ENCODE assay signal across 8 cellular contexts in the genomic region with DNA sequence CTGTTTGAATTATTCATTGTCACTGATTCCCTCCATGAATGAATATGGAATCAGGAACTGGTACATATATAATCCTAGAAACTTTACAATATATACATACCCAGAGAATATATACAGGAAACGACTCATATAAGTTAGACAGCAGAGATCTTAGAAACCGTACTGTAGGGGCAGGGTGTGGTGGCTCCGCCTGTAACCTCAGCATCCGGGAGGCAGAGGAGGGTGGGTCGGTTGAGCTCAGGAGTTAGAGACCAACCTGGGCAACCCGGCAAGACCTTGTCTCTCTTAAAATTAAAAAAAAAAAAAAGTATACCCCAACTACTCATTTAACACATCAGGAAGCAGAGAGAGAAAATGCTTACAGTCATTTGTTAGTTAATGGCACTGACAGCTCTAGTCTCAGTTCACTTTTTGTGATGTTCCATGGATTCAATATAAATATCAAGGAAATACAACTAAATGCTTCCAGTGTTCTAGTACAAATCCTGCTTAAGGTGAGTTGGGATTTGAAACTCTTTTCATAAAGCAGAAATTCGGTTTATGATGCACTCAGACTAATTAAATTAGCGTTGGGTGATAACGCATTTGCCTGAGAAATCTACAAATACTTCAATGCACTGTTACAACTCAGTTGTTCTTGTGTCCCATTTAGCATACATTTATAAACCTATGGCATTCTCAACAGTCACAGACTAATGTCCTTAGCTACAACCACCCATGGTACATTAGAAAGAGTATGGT. TPM values are rescaled to one million over a fixed set of nuclear protein-coding genes. Genes with fewer than 3 reads are reported as not detected.
DNase-seq lines count a peak whose midpoint lies in the region; ATAC-seq and TF ChIP-seq lines count a peak whose summit lies in the region.

No MANE protein-coding gene starts in this region.

- no peaks in the 10 kb centered on the region for H3K9me3 ChIP-seq in osteoblast (ENCODE audit: low read depth, low read length)

- H3K4me3 Mint-ChIP-seq in IgD-negative memory B cell (peak overlapping the region in 3 of 4 donors; percentile 31 to 68 (median 61)), osteocyte (ENCODE audit: unreplicated experiment) (no peak overlapping the region)
- peak overlapping the region; percentile 45 for H3K4me3 Mint-ChIP-seq in activated CD8-positive, alpha-beta memory T cell treated with anti-CD3 and anti-CD28 coated beads, Interleukin-2, amount 10 ng/mL, durations not matched to agents 7 days and 5 days

- no peak overlapping the region for H2AK5ac ChIP-seq in mesendoderm (ENCODE audit: low read length)

- H3K4me1 Mint-ChIP-seq in IgD-negative memory B cell (peaks cover 48 to 58% (median 48%) of the 10 kb centered on the region in 3 donors), osteocyte (ENCODE audit: unreplicated experiment) (peaks cover 54% of the 10 kb centered on the region)
- H3K4me1 Mint-ChIP-seq in activated CD8-positive, alpha-beta memory T cell treated with anti-CD3 and anti-CD28 coated beads, Interleukin-2, amount 10 ng/mL, durations not matched to agents 7 days and 5 days: peaks cover 63% of the 10 kb centered on the region

- CTCF ChIA-PET in activated CD8-positive, alpha-beta memory T cell treated with anti-CD3 and anti-CD28 coated beads, Interleukin-2, amount 10 ng/mL, durations not matched to agents 7 days and 5 days (lab: Charles Lee): interaction anchor here (0.8 to 1.5 kb wide), 4 partner anchors 22 to 304 kb away, joined by 3 to 5 read pairs (median 4); a partner anchor contains a TSS

- H2BK120ac ChIP-seq in mesendoderm (ENCODE audit: low read depth, low read length): no peak overlapping the region

- no peaks in the 10 kb centered on the region for H3K27me3 ChIP-seq in mesendoderm (ENCODE audit: insufficient read depth, low read length, poor library complexity)
- no peaks in the 10 kb centered on the region for H3K27me3 ChIP-seq in osteoblast (ENCODE audit: insufficient read depth, low read length)

- H2BK5ac ChIP-seq in mesendoderm (ENCODE audit: low read length): no peak overlapping the region

- no peak overlapping the region for H3K4me3 ChIP-seq in mesendoderm (ENCODE audit: low read length)
- H3K4me3 ChIP-seq in osteoblast (ENCODE audit: insufficient read depth, low read length): no peak overlapping the region

- peaks cover 6% of the 10 kb centered on the region for H3K36me3 Mint-ChIP-seq in IgD-negative memory B cell
- H3K36me3 Mint-ChIP-seq in activated CD8-positive, alpha-beta memory T cell treated with anti-CD3 and anti-CD28 coated beads, Interleukin-2, amount 10 ng/mL, durations not matched to agents 7 days and 5 days: peaks cover 31% of the 10 kb centered on the region
- H3K36me3 Mint-ChIP-seq in osteocyte (ENCODE audit: unreplicated experiment): peaks cover 6% of the 10 kb centered on the region

- peak; percentile 70 for ATAC-seq in GM19035 (IDR thresholded peaks at IDR 0.05; ENCODE audit: unreplicated experiment)
- peak; percentile 98 for ATAC-seq in activated CD8-positive, alpha-beta memory T cell treated with anti-CD3 and anti-CD28 coated beads, Interleukin-2, amount 10 ng/mL, durations not matched to agents 7 days and 5 days

- peaks cover 6% of the 10 kb centered on the region for H3K79me1 ChIP-seq in mesendoderm (ENCODE audit: low read length)

- WGBS in mesendoderm (ENCODE audit: extremely low coverage, insufficient coverage, low lambda C conversion rate): no CpG with 5 or more reads among the region's 9 CpGs

- DNase-seq in activated CD8-positive, alpha-beta memory T cell treated with anti-CD3 and anti-CD28 coated beads, Interleukin-2, amount 10 ng/mL, durations not matched to agents 7 days and 5 days: peak; percentile 90
- DNase-seq in osteocyte (ENCODE audit: extremely low spot score, unreplicated experiment): no peak
- no peak for DNase-seq in HuH-7.5 (ENCODE audit: low spot score)
- DNase-seq in AG08395 (ENCODE audit: low spot score): no peak
- no peak for DNase-seq in mesendoderm
- DNase-seq in osteoblast (ENCODE audit: insufficient read length, low spot score, missing footprints): no peak

- H3K4me1 ChIP-seq in mesendoderm (ENCODE audit: control insufficient read depth, low read depth, low read length): peaks cover 4% of the 10 kb centered on the region
- H3K4me1 ChIP-seq in osteoblast (ENCODE audit: insufficient read depth, low read length): peaks cover 19% of the 10 kb centered on the region

- H3K36me3 ChIP-seq in mesendoderm (ENCODE audit: control insufficient read depth, insufficient read depth, low read length): peaks cover 2% of the 10 kb centered on the region
- peaks cover 3% of the 10 kb centered on the region for H3K36me3 ChIP-seq in osteoblast (ENCODE audit: insufficient read depth, low read length)

- H3K27ac ChIP-seq in mesendoderm (ENCODE audit: low read depth, low read length) (no peak overlapping the region), osteoblast (ENCODE audit: low read depth, low read length) (no peak overlapping the region)

- H3K9ac ChIP-seq in mesendoderm (ENCODE audit: low read length): no peak overlapping the region

- peaks cover 51% of the 10 kb centered on the region for H4K20me1 ChIP-seq in osteoblast (ENCODE audit: insufficient read depth, low read length)

- no peak overlapping the region for H2BK15ac ChIP-seq in mesendoderm (replicated peaks; ENCODE audit: low read depth)

- H3K9me3 Mint-ChIP-seq in IgD-negative memory B cell (no peaks in the 10 kb centered on the region), osteocyte (ENCODE audit: unreplicated experiment) (no peaks in the 10 kb centered on the region)
- H3K9me3 Mint-ChIP-seq in activated CD8-positive, alpha-beta memory T cell treated with anti-CD3 and anti-CD28 coated beads, Interleukin-2, amount 10 ng/mL, durations not matched to agents 7 days and 5 days (ENCODE audit: low read depth): no peaks in the 10 kb centered on the region

- H3K27me3 Mint-ChIP-seq in IgD-negative memory B cell: no peaks in the 10 kb centered on the region
- H3K27me3 Mint-ChIP-seq in activated CD8-positive, alpha-beta memory T cell treated with anti-CD3 and anti-CD28 coated beads, Interleukin-2, amount 10 ng/mL, durations not matched to agents 7 days and 5 days: no peaks in the 10 kb centered on the region
- no peaks in the 10 kb centered on the region for H3K27me3 Mint-ChIP-seq in osteocyte (ENCODE audit: unreplicated experiment)

- H3K27ac Mint-ChIP-seq in IgD-negative memory B cell: peak overlapping the region; percentile 14 to 91 (median 84)
- H3K27ac Mint-ChIP-seq in activated CD8-positive, alpha-beta memory T cell treated with anti-CD3 and anti-CD28 coated beads, Interleukin-2, amount 10 ng/mL, durations not matched to agents 7 days and 5 days: peak overlapping the region; percentile 87
- H3K27ac Mint-ChIP-seq in osteocyte (ENCODE audit: unreplicated experiment): peak overlapping the region; percentile 38

- no peak overlapping the region for H4K5ac ChIP-seq in mesendoderm (ENCODE audit: low read length)

- H3K18ac ChIP-seq in mesendoderm (ENCODE audit: low read length): no peak overlapping the region

- no peak overlapping the region for H2AFZ ChIP-seq in osteoblast (ENCODE audit: low read length)

- TF ChIP-seq CTCF in osteocyte (IDR thresholded peaks at IDR 0.05) (no peak), osteoblast (IDR thresholded peaks at IDR 0.05; ENCODE audit: extremely low read depth, low read depth, low read length) (no peak)

- peaks cover 65% of the 10 kb centered on the region for H3K79me2 ChIP-seq in mesendoderm (ENCODE audit: control insufficient read depth, insufficient read depth, low read length)
- H3K79me2 ChIP-seq in osteoblast (ENCODE audit: insufficient read depth, low read length): peaks cover 94% of the 10 kb centered on the region

- H4K8ac ChIP-seq in mesendoderm (ENCODE audit: low read depth, low read length): no peak overlapping the region

- no peak overlapping the region for H3K56ac ChIP-seq in mesendoderm (ENCODE audit: low read length)

- H3K4me2 ChIP-seq in mesendoderm (ENCODE audit: low read length): no peak overlapping the region
- H3K4me2 ChIP-seq in osteoblast (ENCODE audit: insufficient read depth, low read length): no peak overlapping the region

- H3K4ac ChIP-seq in mesendoderm (ENCODE audit: low read depth, low read length): no peak overlapping the region

- H3K23ac ChIP-seq in mesendoderm (ENCODE audit: low read length): no peak overlapping the region

RNA-seq across cellular contexts. Expression of a gene that starts 5.6 kb away (rescaled TPM):
- 91.8 TPM for polyA plus RNA-seq in IgD-negative memory B cell
- total RNA-seq in activated CD8-positive, alpha-beta memory T cell treated with anti-CD3 and anti-CD28 coated beads, Interleukin-2, amount 10 ng/mL, durations not matched to agents 7 days and 5 days: 10 to 100 TPM; 74.0 to 86.9 TPM
- total RNA-seq in osteocyte (241 and 255 TPM in 2 replicates), osteoblast (191 and 215 TPM in 2 replicates)
- polyA plus RNA-seq in mesendoderm (2013, experiment 1 of 2): 42.2 TPM
- 42.7 TPM for polyA plus RNA-seq in mesendoderm (2013, experiment 2 of 2)
